Comparison of ENCODE assay signal across 9 cellular contexts in the genomic region with DNA sequence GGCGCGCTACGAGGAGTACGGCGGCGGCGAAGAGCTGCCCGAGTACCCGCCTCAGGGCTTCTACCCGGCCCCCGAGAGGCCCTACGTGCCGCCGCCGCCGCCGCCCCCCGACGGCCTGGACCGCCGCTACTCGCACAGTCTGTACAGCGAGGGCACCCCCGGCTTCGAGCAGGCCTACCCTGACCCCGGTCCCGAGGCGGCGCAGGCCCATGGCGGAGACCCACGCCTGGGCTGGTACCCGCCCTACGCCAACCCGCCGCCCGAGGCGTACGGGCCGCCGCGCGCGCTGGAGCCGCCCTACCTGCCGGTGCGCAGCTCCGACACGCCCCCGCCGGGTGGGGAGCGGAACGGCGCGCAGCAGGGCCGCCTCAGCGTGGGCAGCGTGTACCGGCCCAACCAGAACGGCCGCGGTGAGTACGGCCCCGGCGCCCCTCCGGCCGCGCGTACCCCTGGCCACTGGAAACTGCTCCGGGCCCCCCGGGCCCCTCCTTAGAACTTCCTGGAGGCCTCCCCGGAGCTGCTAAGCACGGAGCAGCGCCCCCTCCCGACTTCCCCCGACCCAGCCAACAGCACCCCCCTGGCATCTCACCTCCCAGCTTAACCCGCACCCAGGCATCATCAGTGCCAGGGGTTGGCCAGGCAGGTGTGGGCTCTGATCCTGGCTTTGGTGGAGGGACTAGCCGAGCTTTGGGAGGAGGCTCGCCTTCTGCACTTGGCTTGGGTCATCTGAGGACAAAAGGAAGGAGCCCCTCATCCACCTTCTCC. TPM values are rescaled to one million over a fixed set of nuclear protein-coding genes. Genes with fewer than 3 reads are reported as not detected.
DNase-seq lines count a peak whose midpoint lies in the region; ATAC-seq and TF ChIP-seq lines count a peak whose summit lies in the region.
"Had no signal": no experiment of that assay in that cellular context is flagged by ENCODE, and none has a peak within 500 bp of the region (broad histone marks: within the 10 kb centered on the region; RNA-seq: fewer than 3 reads in every experiment).

No MANE protein-coding gene starts in this region.

- WGBS in lung, 2 donors = 1% methylated on average over 35 to 78 of the region's 78 CpGs

- H3K9me3 ChIP-seq in lung (ENCODE audit: control insufficient read depth in 2 of 2, insufficient read depth in 1 of 2, low read length in 1 of 2) = no peaks in the 10 kb centered on the region

- H3K36me3 ChIP-seq in lung (ENCODE audit: control insufficient read depth in 2 of 2, insufficient read depth in 2 of 2, low read length in 2 of 2) = no peaks in the 10 kb centered on the region

- no peaks in the 10 kb centered on the region for H3K27me3 ChIP-seq in lung (ENCODE audit: control insufficient read depth, insufficient read depth)

- peak overlapping the region; percentile 36 for H3K4me3 ChIP-seq in lung

- peaks cover 9 to 22% of the 10 kb centered on the region in 2 donors for H3K4me1 ChIP-seq in lung (ENCODE audit: control insufficient read depth in 2 of 2, insufficient read depth in 2 of 2, low read length in 2 of 2)

- DNase-seq in EH (ENCODE audit: low read depth) = peak; percentile 54
- DNase-seq in NCI-H1092 (lab: John Stamatoyannopoulos, UW) = peak; percentile 20
- DNase-seq in activated CD4-positive, alpha-beta T cell treated with anti-CD3 and anti-CD28 coated beads for 48 hours = peak; percentile 80
- DNase-seq in dedifferentiated amniotic fluid mesenchymal stem cell (ENCODE audit: extremely low spot score) = peak; percentile 27
- DNase-seq in lung (ENCODE audit: low spot score) = peak; percentile 59
- peak; percentile 49 for DNase-seq in stimulated activated CD8-positive, alpha-beta memory T cell treated with anti-CD3 and anti-CD28 coated beads, Interleukin-12 subunit alpha, Interleukin-12 subunit beta, amount 100 ng/mL, for 24 hours (ENCODE audit: extremely low read depth)
- no peak for DNase-seq in pons (ENCODE audit: low spot score)

- ATAC-seq in lung (ENCODE audit: insufficient read depth, low FRiP score) (peak; percentile 64), GM18517 (IDR thresholded peaks at IDR 0.05; ENCODE audit: unreplicated experiment) (no peak)

- TF ChIP-seq CTCF in lung (IDR thresholded peaks at IDR 0.05; ENCODE audit: control extremely low read depth, extremely low read depth) = no peak

- peak overlapping the region; percentile 48 to 83 for H3K27ac ChIP-seq in lung (ENCODE audit: low read depth in 1 of 2, low read length in 1 of 2)

RNA-seq across cellular contexts. Expression of a gene that starts 1.4 kb away (rescaled TPM):
- total RNA-seq in lung = 10 to 100 TPM; 13.1 to 25.3 TPM
- polyA plus RNA-seq in lung = 10 to 100 TPM in 1 of 2 donors, 1 to 10 TPM in 1; 9.4 to 15.5 TPM

RNA-seq across cellular contexts. Expression of a gene that starts 54.3 kb away (rescaled TPM):
- total RNA-seq in lung = not detected
- polyA plus RNA-seq in lung = not detected
- total RNA-seq: dermis microvascular lymphatic vessel endothelial cell had no signal
